11 cellular contexts compared by ENCODE assay signal in genomic region chr5:178285399-178286225, GRCh38.
"Had no signal": no experiment of that assay in that cellular context is flagged by ENCODE, and none has a peak within 500 bp of the region (broad histone marks: within the 10 kb centered on the region; RNA-seq: fewer than 3 reads in every experiment).

No MANE protein-coding gene starts in this region.

- DNase-seq: activated CD4-positive, alpha-beta T cell treated with anti-CD3 and anti-CD28 coated beads, Interleukin-2, amount 10 ng/mL, durations not matched to agents 7 days and 5 days; activated CD8-positive, alpha-beta T cell treated with anti-CD3 and anti-CD28 coated beads, Interleukin-2, amount 10 ng/mL, durations not matched to agents 7 days and 5 days; activated naive CD4-positive, alpha-beta T cell treated with Interleukin-2 at 50 U/mL for 16 hours; activated T-cell treated with anti-CD3 and anti-CD28 coated beads, Interleukin-2, amount 50 U/mL, for 24 hours; nucleus accumbens; retina; T-helper 1 cell; T1000 had no signal

- H3K27ac ChIP-seq: coronary artery, tibial nerve had no signal

- H3K4me3 ChIP-seq: coronary artery, lung, tibial nerve had no signal

- H3K36me3 ChIP-seq: tibial nerve had no signal

- ATAC-seq: activated CD8-positive, alpha-beta T cell treated with anti-CD3 and anti-CD28 coated beads, Interleukin-2, amount 10 ng/mL, durations not matched to agents 7 days and 5 days had no signal
